8 cellular contexts compared by ENCODE assay signal in the genomic region with DNA sequence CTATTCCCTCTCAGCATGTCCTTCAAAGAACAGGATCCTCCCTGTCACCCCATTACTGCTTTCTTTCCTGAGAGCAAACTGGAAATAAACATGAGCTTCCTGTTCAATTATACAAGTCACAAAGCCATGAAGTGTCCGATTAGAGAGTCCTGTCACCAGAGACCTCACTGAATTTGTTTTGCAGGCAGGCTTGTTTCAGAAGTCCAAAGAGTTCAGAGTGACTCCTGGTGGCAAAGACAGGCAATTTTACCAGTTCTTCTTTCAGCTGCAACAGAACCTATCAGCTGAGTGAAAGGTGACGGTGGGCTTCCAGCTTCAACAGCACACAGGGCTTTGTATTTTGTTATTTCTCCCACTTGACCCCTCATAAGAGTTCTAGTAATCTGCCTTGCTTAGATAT. TPM values are rescaled to one million over a fixed set of nuclear protein-coding genes. Genes with fewer than 3 reads are reported as not detected.
DNase-seq lines count a peak whose midpoint lies in the region; FAIRE-seq and TF ChIP-seq lines count a peak whose summit lies in the region.

No MANE protein-coding gene starts in this region.

- TF ChIP-seq POLR2A in erythroblast (IDR thresholded peaks at IDR 0.05; ENCODE audit: low read length) = no peak

- WGBS in trophoblast cell (ENCODE audit: extremely low coverage, insufficient coverage, insufficient read length) = no CpG with 5 or more reads among the region's 2 CpGs

- peaks cover 0 to 2% of the 10 kb centered on the region in 2 experiments for H3K4me1 ChIP-seq in trophoblast cell (ENCODE audit: control insufficient read depth in 1 of 2, insufficient read depth in 2 of 2, low read length in 2 of 2)

- no peak overlapping the region for H3K14ac ChIP-seq in trophoblast cell (ENCODE audit: low read length)

- no peak overlapping the region for H3K4me2 ChIP-seq in trophoblast cell (ENCODE audit: low read length)

- H2AFZ ChIP-seq in trophoblast cell (ENCODE audit: insufficient read depth, low read length, poor library complexity) = no peak overlapping the region

- peaks cover 14% of the 10 kb centered on the region for H3K9me3 Mint-ChIP-seq in neural crest cell

- no peak overlapping the region for H3K4ac ChIP-seq in trophoblast cell (ENCODE audit: low read depth, low read length)

- no peaks in the 10 kb centered on the region for H3K79me1 ChIP-seq in trophoblast cell (ENCODE audit: low read length)

- H2BK12ac ChIP-seq in trophoblast cell (ENCODE audit: low read length) = no peak overlapping the region

- H3K4me3 Mint-ChIP-seq in neural crest cell = no peak overlapping the region

- H3K27me3 Mint-ChIP-seq in neural crest cell (ENCODE audit: low read depth) = no peaks in the 10 kb centered on the region

- H3K27ac Mint-ChIP-seq in neural crest cell (ENCODE audit: unreplicated experiment) = no peak overlapping the region

- no peak overlapping the region for H3K18ac ChIP-seq in trophoblast cell (ENCODE audit: low read length)

- no peak overlapping the region for H4K91ac ChIP-seq in trophoblast cell (ENCODE audit: low read depth, low read length)

- H2BK5ac ChIP-seq in trophoblast cell (ENCODE audit: low read depth, low read length, poor library complexity) = no peak overlapping the region

- no peak overlapping the region for H3K27ac ChIP-seq in trophoblast cell (ENCODE audit: low read depth, low read length)

- no peak overlapping the region for H2AK5ac ChIP-seq in trophoblast cell (ENCODE audit: low read length)

- TF ChIP-seq CTCF in GM12865 (IDR thresholded peaks at IDR 0.05; ENCODE audit: insufficient read depth, low read depth, low read length, missing control alignments) (peak; percentile 18), neural crest cell (conservative IDR thresholded peaks at IDR 0.05) (peak; percentile 47)

- H3K4me1 Mint-ChIP-seq in neural crest cell = peaks cover 16% of the 10 kb centered on the region

- no peaks in the 10 kb centered on the region for H3K9me3 ChIP-seq in trophoblast cell (ENCODE audit: insufficient read depth, low read depth, low read length)

- H3K36me3 Mint-ChIP-seq in neural crest cell (ENCODE audit: low read depth) = peaks cover 26% of the 10 kb centered on the region

- H4K12ac ChIP-seq in trophoblast cell (ENCODE audit: low read depth, low read length) = no peak overlapping the region

- H3K23ac ChIP-seq in trophoblast cell (ENCODE audit: low read length) = no peak overlapping the region

- H3K79me2 ChIP-seq in trophoblast cell (ENCODE audit: control insufficient read depth, insufficient read depth, low read length, poor library complexity) = no peaks in the 10 kb centered on the region

- DNase-seq in GM12865 (ENCODE audit: low read depth) (no peak), NCI-H460 (ENCODE audit: extremely low read depth, low read depth) (peak; percentile 11), erythroblast (lab: John Stamatoyannopoulos, UW) (peak; percentile 13 to 33), neural crest cell (ENCODE audit: low read depth, low spot score) (no peak), globus pallidus (ENCODE audit: low spot score) (no peak), urothelium cell line (ENCODE audit: low spot score) (no peak), trophoblast cell (no peak)
- no peak for DNase-seq in activated CD4-positive, alpha-beta T cell treated with anti-CD3 and anti-CD28 coated beads, Interleukin-2, amount 50 U/mL, for 4 hours

- H3K4me3 ChIP-seq in GM12865 (ENCODE audit: low read depth, low read length) = no peak overlapping the region
- no peak overlapping the region for H3K4me3 ChIP-seq in trophoblast cell (ENCODE audit: low read depth, low read length)

- no peak for FAIRE-seq in urothelium cell line (lab: Jason Lieb, UNC)

- peaks cover 11 to 18% of the 10 kb centered on the region in 2 experiments for H3K36me3 ChIP-seq in trophoblast cell (ENCODE audit: control insufficient read depth in 1 of 2, insufficient read depth in 2 of 2, low read length in 2 of 2)

- H4K8ac ChIP-seq in trophoblast cell (ENCODE audit: low read depth, low read length) = no peak overlapping the region

- H2BK120ac ChIP-seq in trophoblast cell (ENCODE audit: insufficient read depth, low read length, poor library complexity) = no peak overlapping the region

- H3K27me3 ChIP-seq in trophoblast cell (ENCODE audit: insufficient read depth, low read length) = no peaks in the 10 kb centered on the region

- H3K9ac ChIP-seq in trophoblast cell (ENCODE audit: low read length) = no peak overlapping the region

RNA-seq across cellular contexts. Expression of a gene that starts 6.4 kb away (rescaled TPM):
- total RNA-seq in NCI-H460 (2014; rRNA removed; shearing (Covaris generic)) = 36.4 and 40.4 TPM in 2 replicates
- 23.2 and 25.1 TPM in 2 replicates for polyA plus RNA-seq in NCI-H460 (2014; cell fraction: nucleus; rRNA removed)
- total RNA-seq in neural crest cell = 24.6 and 27.4 TPM in 2 replicates
- polyA plus RNA-seq in trophoblast cell (2013) = 25.3 and 26.6 TPM in 2 replicates

RNA-seq across cellular contexts. Expression of a gene that starts 14.2 kb away (rescaled TPM):
- 0.10 TPM in 1 of 2 replicates, not detected in the other for total RNA-seq in NCI-H460 (2014; rRNA removed; shearing (Covaris generic))
- 0.27 and 0.76 TPM in 2 replicates for polyA plus RNA-seq in NCI-H460 (2014; cell fraction: nucleus; rRNA removed)
- 1.6 and 1.7 TPM in 2 replicates for total RNA-seq in neural crest cell
- 0.49 and 0.67 TPM in 2 replicates for polyA plus RNA-seq in trophoblast cell (2013)

RNA-seq across cellular contexts. Expression of a gene that starts 15.1 kb away (rescaled TPM):
- 241 and 269 TPM in 2 replicates for total RNA-seq in NCI-H460 (2014; rRNA removed; shearing (Covaris generic))
- 195 and 196 TPM in 2 replicates for polyA plus RNA-seq in NCI-H460 (2014; cell fraction: nucleus; rRNA removed)
- total RNA-seq in neural crest cell = 93.7 and 95.7 TPM in 2 replicates
- polyA plus RNA-seq in trophoblast cell (2013) = 90.1 and 93.3 TPM in 2 replicates

RNA-seq across cellular contexts. Expression of a gene that starts 24.3 kb away (rescaled TPM):
- total RNA-seq in NCI-H460 (2014; rRNA removed; shearing (Covaris generic)) = 0.14 TPM in 1 of 2 replicates, not detected in the other
- 0.29 and 0.58 TPM in 2 replicates for polyA plus RNA-seq in NCI-H460 (2014; cell fraction: nucleus; rRNA removed)
- 4.5 and 4.9 TPM in 2 replicates for total RNA-seq in neural crest cell
- polyA plus RNA-seq in trophoblast cell (2013) = 5.7 and 6.4 TPM in 2 replicates

Comparison
In these comparisons a context has a peak if more than half of its experiments do, and no peak if none do; other contexts are left out.
1. DNase-seq: peak in NCI-H460 (single experiment) and erythroblast (2 of 2); none in GM12865 (single experiment), neural crest cell (single experiment), globus pallidus (single experiment), urothelium cell line (single experiment), activated CD4-positive, alpha-beta T cell treated with anti-CD3 and anti-CD28 coated beads, Interleukin-2, amount 50 U/mL, for 4 hours (0 of 2) and trophoblast cell (0 of 2).